6 cellular contexts compared by ENCODE assay signal in genomic region chr5:37047947-37048346, GRCh38.
"Had no signal": no experiment of that assay in that cellular context is flagged by ENCODE, and none has a peak within 500 bp of the region (broad histone marks: within the 10 kb centered on the region; RNA-seq: fewer than 3 reads in every experiment).

No MANE protein-coding gene starts in this region.

- H3K9ac ChIP-seq: KMS-11 had no signal

- H3K27ac ChIP-seq: HL-60, KMS-11 had no signal

- FAIRE-seq: HTR-8/SVneo had no signal

- DNase-seq: IMR-90, KBM-7, KG1 had no signal

- H3K4me2 ChIP-seq: KMS-11 had no signal
